1 cellular context compared by ENCODE assay signal in genomic region chr5:133274597-133274935, GRCh38.
A peak's percentile ranks its signal among the peaks of the same experiment; 100 is the strongest.
TF ChIP-seq lines count a peak whose summit lies in the region.

No MANE protein-coding gene starts in this region.

TF ChIP-seq in HepG2, 621 proteins besides CTCF, POLR2A, EP300 and RAD21 (continued from another document):
- no peak for TF ChIP-seq FOXA1 (IDR thresholded peaks at IDR 0.05)
- peak; percentile 84 for TF ChIP-seq FOXA1 (CRISPR knock-in tag; IDR thresholded peaks at IDR 0.05)
- peak; percentile 100 for TF ChIP-seq PITX1 (CRISPR knock-in tag; IDR thresholded peaks at IDR 0.05)
- TF ChIP-seq SIN3A (IDR thresholded peaks at IDR 0.05; ENCODE audit: borderline replicate concordance, low read depth, low read length) = no peak
- TF ChIP-seq SOX13 (IDR thresholded peaks at IDR 0.05) = no peak
- 0 out of 4 replicates have a peak, but pooled peaks of 1 of the 2 experiments have one; percentile 24 for TF ChIP-seq SOX13 (CRISPR knock-in tag; conservative IDR thresholded peaks at IDR 0.05 in 1 of 2, IDR thresholded peaks at IDR 0.05 in 1 of 2)
- 0 out of 2 replicates have a peak, but pooled peaks have one; percentile 22 for TF ChIP-seq ARID5B (CRISPR knock-in tag; IDR thresholded peaks at IDR 0.05)
- TF ChIP-seq FOSL2 (CRISPR knock-in tag; IDR thresholded peaks at IDR 0.05) = no peak
- TF ChIP-seq RAD51 (IDR thresholded peaks at IDR 0.05; ENCODE audit: borderline replicate concordance) = peak; percentile 32; the same call in 1 of the 2 replicates
